ENCODE assay signal across 1 cellular context in the genomic region with DNA sequence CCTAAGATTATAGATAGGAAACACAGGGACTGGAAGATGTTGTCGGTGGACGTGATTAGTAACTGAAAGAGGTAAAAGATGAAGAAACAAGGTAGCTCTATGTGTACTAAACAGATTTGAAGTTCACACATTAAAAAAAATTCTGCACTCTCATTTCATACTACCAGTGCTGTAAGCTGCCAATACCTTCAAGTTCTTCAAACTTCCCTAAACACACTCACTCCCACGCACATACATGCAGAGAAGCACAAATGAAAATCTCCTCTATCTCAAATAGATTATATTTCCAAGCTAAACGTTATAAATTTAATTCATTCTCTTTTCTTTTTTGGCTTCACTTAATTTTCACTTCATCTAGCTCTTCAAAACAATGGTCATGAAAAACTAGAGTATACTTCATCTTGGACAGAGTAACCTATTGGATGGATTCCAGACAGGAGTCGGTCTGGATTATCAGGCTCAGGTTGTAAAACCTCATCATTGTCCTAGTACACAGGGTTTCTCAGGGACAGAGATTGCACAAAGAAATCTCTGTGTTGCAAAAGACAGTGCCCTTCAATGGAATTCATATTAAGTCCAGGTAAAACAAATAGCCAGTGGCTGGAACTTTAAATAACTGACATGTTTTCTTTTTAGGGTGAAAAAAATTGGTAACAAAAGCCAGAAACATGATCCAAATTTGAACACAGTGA.
A peak's percentile ranks its signal among the peaks of the same experiment; 100 is the strongest.
TF ChIP-seq lines count a peak whose summit lies in the region.

No MANE protein-coding gene starts in this region.

TF ChIP-seq in HepG2, 621 proteins besides CTCF, POLR2A, EP300 and RAD21 (continued from another document):
- TF ChIP-seq, protein P1, sequence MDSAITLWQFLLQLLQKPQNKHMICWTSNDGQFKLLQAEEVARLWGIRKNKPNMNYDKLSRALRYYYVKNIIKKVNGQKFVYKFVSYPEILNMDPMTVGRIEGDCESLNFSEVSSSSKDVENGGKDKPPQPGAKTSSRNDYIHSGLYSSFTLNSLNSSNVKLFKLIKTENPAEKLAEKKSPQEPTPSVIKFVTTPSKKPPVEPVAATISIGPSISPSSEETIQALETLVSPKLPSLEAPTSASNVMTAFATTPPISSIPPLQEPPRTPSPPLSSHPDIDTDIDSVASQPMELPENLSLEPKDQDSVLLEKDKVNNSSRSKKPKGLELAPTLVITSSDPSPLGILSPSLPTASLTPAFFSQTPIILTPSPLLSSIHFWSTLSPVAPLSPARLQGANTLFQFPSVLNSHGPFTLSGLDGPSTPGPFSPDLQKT (CRISPR knock-in tag; IDR thresholded peaks at IDR 0.05; ENCODE audit: borderline replicate concordance) = no peak
- TF ChIP-seq CEBPG (CRISPR knock-in tag; IDR thresholded peaks at IDR 0.05) (peak; percentile 67), KLF12 (CRISPR knock-in tag; IDR thresholded peaks at IDR 0.05; ENCODE audit: borderline replicate concordance) (no peak), SOX6 (IDR thresholded peaks at IDR 0.05) (no peak), SOX6 (CRISPR knock-in tag; IDR thresholded peaks at IDR 0.05) (peak; percentile 56), CEBPB (IDR thresholded peaks at IDR 0.05; ENCODE audit: borderline replicate concordance, low read depth, low read length) (peak; percentile 82), NFKB2 (CRISPR knock-in tag; IDR thresholded peaks at IDR 0.05; ENCODE audit: borderline replicate concordance) (no peak), ZNF543 (CRISPR knock-in tag; IDR thresholded peaks at IDR 0.05) (no peak)
- TF ChIP-seq, protein P2, sequence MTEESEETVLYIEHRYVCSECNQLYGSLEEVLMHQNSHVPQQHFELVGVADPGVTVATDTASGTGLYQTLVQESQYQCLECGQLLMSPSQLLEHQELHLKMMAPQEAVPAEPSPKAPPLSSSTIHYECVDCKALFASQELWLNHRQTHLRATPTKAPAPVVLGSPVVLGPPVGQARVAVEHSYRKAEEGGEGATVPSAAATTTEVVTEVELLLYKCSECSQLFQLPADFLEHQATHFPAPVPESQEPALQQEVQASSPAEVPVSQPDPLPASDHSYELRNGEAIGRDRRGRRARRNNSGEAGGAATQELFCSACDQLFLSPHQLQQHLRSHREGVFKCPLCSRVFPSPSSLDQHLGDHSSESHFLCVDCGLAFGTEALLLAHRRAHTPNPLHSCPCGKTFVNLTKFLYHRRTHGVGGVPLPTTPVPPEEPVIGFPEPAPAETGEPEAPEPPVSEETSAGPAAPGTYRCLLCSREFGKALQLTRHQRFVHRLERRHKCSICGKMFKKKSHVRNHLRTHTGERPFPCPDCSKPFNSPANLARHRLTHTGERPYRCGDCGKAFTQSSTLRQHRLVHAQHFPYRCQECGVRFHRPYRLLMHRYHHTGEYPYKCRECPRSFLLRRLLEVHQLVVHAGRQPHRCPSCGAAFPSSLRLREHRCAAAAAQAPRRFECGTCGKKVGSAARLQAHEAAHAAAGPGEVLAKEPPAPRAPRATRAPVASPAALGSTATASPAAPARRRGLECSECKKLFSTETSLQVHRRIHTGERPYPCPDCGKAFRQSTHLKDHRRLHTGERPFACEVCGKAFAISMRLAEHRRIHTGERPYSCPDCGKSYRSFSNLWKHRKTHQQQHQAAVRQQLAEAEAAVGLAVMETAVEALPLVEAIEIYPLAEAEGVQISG (CRISPR knock-in tag; IDR thresholded peaks at IDR 0.05) = no peak
- TF ChIP-seq, protein P3, sequence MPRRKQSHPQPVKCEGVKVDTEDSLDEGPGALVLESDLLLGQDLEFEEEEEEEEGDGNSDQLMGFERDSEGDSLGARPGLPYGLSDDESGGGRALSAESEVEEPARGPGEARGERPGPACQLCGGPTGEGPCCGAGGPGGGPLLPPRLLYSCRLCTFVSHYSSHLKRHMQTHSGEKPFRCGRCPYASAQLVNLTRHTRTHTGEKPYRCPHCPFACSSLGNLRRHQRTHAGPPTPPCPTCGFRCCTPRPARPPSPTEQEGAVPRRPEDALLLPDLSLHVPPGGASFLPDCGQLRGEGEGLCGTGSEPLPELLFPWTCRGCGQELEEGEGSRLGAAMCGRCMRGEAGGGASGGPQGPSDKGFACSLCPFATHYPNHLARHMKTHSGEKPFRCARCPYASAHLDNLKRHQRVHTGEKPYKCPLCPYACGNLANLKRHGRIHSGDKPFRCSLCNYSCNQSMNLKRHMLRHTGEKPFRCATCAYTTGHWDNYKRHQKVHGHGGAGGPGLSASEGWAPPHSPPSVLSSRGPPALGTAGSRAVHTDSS (CRISPR knock-in tag; conservative IDR thresholded peaks at IDR 0.05) = no peak
- TF ChIP-seq, protein P4, sequence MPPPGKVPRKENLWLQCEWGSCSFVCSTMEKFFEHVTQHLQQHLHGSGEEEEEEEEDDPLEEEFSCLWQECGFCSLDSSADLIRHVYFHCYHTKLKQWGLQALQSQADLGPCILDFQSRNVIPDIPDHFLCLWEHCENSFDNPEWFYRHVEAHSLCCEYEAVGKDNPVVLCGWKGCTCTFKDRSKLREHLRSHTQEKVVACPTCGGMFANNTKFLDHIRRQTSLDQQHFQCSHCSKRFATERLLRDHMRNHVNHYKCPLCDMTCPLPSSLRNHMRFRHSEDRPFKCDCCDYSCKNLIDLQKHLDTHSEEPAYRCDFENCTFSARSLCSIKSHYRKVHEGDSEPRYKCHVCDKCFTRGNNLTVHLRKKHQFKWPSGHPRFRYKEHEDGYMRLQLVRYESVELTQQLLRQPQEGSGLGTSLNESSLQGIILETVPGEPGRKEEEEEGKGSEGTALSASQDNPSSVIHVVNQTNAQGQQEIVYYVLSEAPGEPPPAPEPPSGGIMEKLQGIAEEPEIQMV (CRISPR knock-in tag; IDR thresholded peaks at IDR 0.05; ENCODE audit: low read depth) = no peak
- TF ChIP-seq, protein P5, sequence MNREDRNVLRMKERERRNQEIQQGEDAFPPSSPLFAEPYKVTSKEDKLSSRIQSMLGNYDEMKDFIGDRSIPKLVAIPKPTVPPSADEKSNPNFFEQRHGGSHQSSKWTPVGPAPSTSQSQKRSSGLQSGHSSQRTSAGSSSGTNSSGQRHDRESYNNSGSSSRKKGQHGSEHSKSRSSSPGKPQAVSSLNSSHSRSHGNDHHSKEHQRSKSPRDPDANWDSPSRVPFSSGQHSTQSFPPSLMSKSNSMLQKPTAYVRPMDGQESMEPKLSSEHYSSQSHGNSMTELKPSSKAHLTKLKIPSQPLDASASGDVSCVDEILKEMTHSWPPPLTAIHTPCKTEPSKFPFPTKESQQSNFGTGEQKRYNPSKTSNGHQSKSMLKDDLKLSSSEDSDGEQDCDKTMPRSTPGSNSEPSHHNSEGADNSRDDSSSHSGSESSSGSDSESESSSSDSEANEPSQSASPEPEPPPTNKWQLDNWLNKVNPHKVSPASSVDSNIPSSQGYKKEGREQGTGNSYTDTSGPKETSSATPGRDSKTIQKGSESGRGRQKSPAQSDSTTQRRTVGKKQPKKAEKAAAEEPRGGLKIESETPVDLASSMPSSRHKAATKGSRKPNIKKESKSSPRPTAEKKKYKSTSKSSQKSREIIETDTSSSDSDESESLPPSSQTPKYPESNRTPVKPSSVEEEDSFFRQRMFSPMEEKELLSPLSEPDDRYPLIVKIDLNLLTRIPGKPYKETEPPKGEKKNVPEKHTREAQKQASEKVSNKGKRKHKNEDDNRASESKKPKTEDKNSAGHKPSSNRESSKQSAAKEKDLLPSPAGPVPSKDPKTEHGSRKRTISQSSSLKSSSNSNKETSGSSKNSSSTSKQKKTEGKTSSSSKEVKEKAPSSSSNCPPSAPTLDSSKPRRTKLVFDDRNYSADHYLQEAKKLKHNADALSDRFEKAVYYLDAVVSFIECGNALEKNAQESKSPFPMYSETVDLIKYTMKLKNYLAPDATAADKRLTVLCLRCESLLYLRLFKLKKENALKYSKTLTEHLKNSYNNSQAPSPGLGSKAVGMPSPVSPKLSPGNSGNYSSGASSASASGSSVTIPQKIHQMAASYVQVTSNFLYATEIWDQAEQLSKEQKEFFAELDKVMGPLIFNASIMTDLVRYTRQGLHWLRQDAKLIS (CRISPR knock-in tag; IDR thresholded peaks at IDR 0.05) = no peak
